ENCODE assay signal across 1 cellular context in the genomic region with DNA sequence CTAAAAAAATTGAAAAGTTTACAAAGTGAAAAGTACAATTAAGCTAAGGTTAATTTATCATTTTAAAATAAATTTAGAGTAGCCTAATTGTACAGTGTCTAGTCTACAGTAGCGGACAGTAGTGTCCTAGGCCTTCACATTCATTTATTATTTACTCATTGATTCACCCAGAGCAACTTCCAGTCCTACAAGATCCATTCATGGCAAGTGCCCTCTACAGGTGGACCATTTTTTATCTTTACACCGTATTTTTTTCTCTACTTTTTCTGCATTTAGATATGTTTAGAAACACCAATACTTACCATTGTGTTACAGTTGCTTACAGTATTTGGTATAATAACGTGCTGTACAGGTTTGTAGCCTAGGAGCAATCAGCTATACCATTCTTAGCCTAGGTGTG.
TF ChIP-seq lines count a peak whose summit lies in the region.

No MANE protein-coding gene starts in this region.

TF ChIP-seq in HCT116, 20 proteins besides CTCF, POLR2A, EP300 and RAD21 (continued from another document):
- TF ChIP-seq, protein P1, sequence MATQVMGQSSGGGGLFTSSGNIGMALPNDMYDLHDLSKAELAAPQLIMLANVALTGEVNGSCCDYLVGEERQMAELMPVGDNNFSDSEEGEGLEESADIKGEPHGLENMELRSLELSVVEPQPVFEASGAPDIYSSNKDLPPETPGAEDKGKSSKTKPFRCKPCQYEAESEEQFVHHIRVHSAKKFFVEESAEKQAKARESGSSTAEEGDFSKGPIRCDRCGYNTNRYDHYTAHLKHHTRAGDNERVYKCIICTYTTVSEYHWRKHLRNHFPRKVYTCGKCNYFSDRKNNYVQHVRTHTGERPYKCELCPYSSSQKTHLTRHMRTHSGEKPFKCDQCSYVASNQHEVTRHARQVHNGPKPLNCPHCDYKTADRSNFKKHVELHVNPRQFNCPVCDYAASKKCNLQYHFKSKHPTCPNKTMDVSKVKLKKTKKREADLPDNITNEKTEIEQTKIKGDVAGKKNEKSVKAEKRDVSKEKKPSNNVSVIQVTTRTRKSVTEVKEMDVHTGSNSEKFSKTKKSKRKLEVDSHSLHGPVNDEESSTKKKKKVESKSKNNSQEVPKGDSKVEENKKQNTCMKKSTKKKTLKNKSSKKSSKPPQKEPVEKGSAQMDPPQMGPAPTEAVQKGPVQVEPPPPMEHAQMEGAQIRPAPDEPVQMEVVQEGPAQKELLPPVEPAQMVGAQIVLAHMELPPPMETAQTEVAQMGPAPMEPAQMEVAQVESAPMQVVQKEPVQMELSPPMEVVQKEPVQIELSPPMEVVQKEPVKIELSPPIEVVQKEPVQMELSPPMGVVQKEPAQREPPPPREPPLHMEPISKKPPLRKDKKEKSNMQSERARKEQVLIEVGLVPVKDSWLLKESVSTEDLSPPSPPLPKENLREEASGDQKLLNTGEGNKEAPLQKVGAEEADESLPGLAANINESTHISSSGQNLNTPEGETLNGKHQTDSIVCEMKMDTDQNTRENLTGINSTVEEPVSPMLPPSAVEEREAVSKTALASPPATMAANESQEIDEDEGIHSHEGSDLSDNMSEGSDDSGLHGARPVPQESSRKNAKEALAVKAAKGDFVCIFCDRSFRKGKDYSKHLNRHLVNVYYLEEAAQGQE (IDR thresholded peaks at IDR 0.05; ENCODE audit: low read depth) = no peak
- TF ChIP-seq JUND (IDR thresholded peaks at IDR 0.05) (no peak), FOSL1 (IDR thresholded peaks at IDR 0.05; ENCODE audit: low read depth) (no peak), SP1 (IDR thresholded peaks at IDR 0.05; ENCODE audit: low read depth) (no peak), EGR1 (IDR thresholded peaks at IDR 0.05; ENCODE audit: low read depth) (no peak), EZH2phosphoT487 (IDR thresholded peaks at IDR 0.05; ENCODE audit: borderline replicate concordance) (no peak), EZH2 (IDR thresholded peaks at IDR 0.05) (no peak), ELF1 (IDR thresholded peaks at IDR 0.05; ENCODE audit: borderline replicate concordance, low read depth) (no peak), ZNF274 (IDR thresholded peaks at IDR 0.05; ENCODE audit: low read depth, low read length) (no peak), POLR2AphosphoS5 (IDR thresholded peaks at IDR 0.05; ENCODE audit: low read depth, low read length) (no peak), CBX3 (IDR thresholded peaks at IDR 0.05; ENCODE audit: low read depth) (no peak)
- TF ChIP-seq, protein P2, sequence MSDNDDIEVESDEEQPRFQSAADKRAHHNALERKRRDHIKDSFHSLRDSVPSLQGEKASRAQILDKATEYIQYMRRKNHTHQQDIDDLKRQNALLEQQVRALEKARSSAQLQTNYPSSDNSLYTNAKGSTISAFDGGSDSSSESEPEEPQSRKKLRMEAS (IDR thresholded peaks at IDR 0.05) = no peak
